Comparison of ENCODE assay signal across 1 cellular context in the genomic region with DNA sequence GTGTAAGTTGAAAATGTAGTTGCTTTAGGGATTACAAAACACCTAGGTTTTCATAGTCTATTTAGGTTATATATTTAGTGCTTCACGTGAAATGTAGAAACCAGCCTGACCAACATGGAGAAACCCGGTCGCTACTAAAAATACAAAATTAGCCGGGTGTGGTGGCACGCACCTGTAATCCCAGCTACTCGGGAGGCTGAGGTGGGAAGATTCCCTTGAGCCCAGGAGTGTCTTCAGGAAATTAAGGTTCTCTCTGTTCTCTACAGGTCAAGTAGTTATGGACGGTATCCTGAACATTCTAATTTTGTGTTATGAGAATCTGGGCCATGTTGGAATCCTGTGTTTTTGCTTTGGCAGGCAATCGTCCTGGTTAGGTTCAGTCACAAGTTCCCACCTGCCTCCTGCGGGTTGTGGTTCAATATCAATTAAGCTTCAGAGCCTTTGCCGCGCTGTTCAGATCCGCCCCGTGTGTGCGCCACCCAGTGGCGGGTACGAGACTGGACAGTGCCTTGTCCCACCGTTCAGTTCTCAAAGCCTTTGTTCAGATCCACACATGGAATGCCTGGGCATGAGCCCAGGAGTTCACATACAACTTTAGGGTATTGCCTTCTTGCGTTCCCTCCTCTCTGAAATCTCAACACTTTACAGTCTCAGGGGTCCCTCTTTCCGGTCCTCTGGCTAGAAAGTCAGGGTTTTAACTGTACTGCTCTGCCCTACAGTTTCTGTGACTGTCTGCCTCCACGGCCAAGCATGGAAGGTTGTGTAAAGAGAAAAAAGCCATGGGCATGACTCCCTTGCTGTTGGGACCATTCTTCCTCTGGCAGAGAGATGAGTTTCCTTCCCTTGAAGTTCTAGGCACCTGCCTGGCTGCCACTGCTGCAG.
TF ChIP-seq lines count a peak whose summit lies in the region.

No MANE protein-coding gene starts in this region.

TF ChIP-seq in H1, 55 proteins besides CTCF, POLR2A, EP300 and RAD21 (continued from another document):
- TF ChIP-seq GABPA (IDR thresholded peaks at IDR 0.05; ENCODE audit: borderline replicate concordance, insufficient read depth, low read length) (no peak), SP2 (IDR thresholded peaks at IDR 0.05; ENCODE audit: low read length) (no peak), JUND (IDR thresholded peaks at IDR 0.05; ENCODE audit: low read length) (no peak), JUN (IDR thresholded peaks at IDR 0.05; ENCODE audit: low read depth, low read length) (no peak), KDM1A (IDR thresholded peaks at IDR 0.05; ENCODE audit: borderline replicate concordance, low read length) (peak; percentile 77; the same call in 1 of the 2 replicates), SUZ12 (IDR thresholded peaks at IDR 0.05; ENCODE audit: low read length) (no peak), TBP (IDR thresholded peaks at IDR 0.05; ENCODE audit: low read depth, low read length) (no peak), SRF (IDR thresholded peaks at IDR 0.05; ENCODE audit: low read depth, low read length) (no peak), RFX5 (IDR thresholded peaks at IDR 0.05; ENCODE audit: borderline replicate concordance, low read depth, low read length) (no peak), CTBP2 (IDR thresholded peaks at IDR 0.05; ENCODE audit: borderline replicate concordance, insufficient read depth, insufficient read length, low read length) (no peak), RXRA (IDR thresholded peaks at IDR 0.05; ENCODE audit: insufficient read depth, low read depth, low read length) (no peak), FOSL1 (IDR thresholded peaks at IDR 0.05; ENCODE audit: insufficient read depth, low read depth, low read length) (no peak), NANOG (IDR thresholded peaks at IDR 0.05; ENCODE audit: insufficient read depth, low read depth, low read length, poor library complexity, severe bottlenecking) (peak; percentile 20), SP1 (IDR thresholded peaks at IDR 0.05; ENCODE audit: low read depth, low read length) (0 out of 2 replicates have a peak, but pooled peaks have one; percentile 43), HDAC2 (IDR thresholded peaks at IDR 0.05; ENCODE audit: borderline replicate concordance in 1 of 2, low read depth in 2 of 2, low read length in 2 of 2) (peak; percentile 69 to 93; a peak in 2 of 4 replicates), TAF7 (optimal IDR thresholded peaks at IDR 0.05; ENCODE audit: borderline replicate concordance, low read depth, low read length) (peak; percentile 49)
- TF ChIP-seq, protein P1, sequence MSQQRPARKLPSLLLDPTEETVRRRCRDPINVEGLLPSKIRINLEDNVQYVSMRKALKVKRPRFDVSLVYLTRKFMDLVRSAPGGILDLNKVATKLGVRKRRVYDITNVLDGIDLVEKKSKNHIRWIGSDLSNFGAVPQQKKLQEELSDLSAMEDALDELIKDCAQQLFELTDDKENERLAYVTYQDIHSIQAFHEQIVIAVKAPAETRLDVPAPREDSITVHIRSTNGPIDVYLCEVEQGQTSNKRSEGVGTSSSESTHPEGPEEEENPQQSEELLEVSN (IDR thresholded peaks at IDR 0.05) = peak; percentile 75
- TF ChIP-seq, protein P2, sequence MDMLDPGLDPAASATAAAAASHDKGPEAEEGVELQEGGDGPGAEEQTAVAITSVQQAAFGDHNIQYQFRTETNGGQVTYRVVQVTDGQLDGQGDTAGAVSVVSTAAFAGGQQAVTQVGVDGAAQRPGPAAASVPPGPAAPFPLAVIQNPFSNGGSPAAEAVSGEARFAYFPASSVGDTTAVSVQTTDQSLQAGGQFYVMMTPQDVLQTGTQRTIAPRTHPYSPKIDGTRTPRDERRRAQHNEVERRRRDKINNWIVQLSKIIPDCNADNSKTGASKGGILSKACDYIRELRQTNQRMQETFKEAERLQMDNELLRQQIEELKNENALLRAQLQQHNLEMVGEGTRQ (IDR thresholded peaks at IDR 0.05; ENCODE audit: low read length) = no peak
- TF ChIP-seq, protein P3, sequence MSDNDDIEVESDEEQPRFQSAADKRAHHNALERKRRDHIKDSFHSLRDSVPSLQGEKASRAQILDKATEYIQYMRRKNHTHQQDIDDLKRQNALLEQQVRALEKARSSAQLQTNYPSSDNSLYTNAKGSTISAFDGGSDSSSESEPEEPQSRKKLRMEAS (IDR thresholded peaks at IDR 0.05) = peak; percentile 75
